In the genomic region with DNA sequence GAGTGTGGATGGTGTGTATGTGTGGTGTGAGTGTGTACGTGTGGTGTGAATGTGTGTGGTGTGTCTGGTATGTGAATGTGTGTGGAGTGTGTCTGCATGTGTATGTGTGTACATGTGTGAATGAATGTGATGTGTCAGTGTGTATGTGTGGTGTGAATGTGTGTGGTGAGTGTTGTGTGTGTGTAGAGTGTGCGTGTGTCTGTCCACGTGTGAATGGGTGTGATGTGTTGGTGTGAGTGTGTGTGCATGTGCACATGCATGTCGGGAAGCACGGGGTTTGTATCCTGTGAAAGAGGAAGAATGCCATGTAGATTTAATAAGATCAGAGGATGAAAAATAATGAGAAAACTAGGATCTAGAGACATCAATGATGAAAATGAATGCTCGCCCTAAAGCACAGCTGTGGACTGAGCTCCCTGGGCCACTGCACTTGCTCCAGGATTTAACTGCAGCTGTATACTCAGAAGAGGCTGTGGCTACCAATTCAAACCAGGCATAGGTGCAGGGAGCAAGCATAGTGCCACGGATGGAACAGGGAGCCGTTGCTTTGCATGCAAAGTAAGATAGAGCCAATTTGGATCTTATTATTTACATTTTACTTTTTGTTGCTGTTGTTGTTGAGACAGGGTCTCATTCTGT, we compare ENCODE assay signal across 1 cellular context.
TF ChIP-seq lines count a peak whose summit lies in the region.

No MANE protein-coding gene starts in this region.

TF ChIP-seq in A549, 52 proteins besides CTCF, POLR2A, EP300 and RAD21 (continued from another document):
- no peak for TF ChIP-seq MYC (IDR thresholded peaks at IDR 0.05; ENCODE audit: borderline replicate concordance, low read length)
- TF ChIP-seq SREBF2 (IDR thresholded peaks at IDR 0.05): no peak
- TF ChIP-seq, protein P1, sequence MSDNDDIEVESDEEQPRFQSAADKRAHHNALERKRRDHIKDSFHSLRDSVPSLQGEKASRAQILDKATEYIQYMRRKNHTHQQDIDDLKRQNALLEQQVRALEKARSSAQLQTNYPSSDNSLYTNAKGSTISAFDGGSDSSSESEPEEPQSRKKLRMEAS (IDR thresholded peaks at IDR 0.05): no peak
- TF ChIP-seq POLR2AphosphoS2 (conservative IDR thresholded peaks at IDR 0.05; ENCODE audit: low read length): no peak
- TF ChIP-seq HDAC2 (IDR thresholded peaks at IDR 0.05): no peak
- TF ChIP-seq SMC3 (IDR thresholded peaks at IDR 0.05): no peak
- TF ChIP-seq NPAS2 (CRISPR knock-in tag; IDR thresholded peaks at IDR 0.05; ENCODE audit: borderline replicate concordance): no peak
- no peak for TF ChIP-seq KDM1A (IDR thresholded peaks at IDR 0.05; ENCODE audit: low read depth)
- no peak for TF ChIP-seq CBX2 (IDR thresholded peaks at IDR 0.05; ENCODE audit: borderline replicate concordance, low read depth)
TF ChIP-seq in A549: peak in this region for 0.
